ENCODE assay signal across 21 cellular contexts in genomic region chr6:24374612-24375011, GRCh38. TPM values are rescaled to one million over a fixed set of nuclear protein-coding genes. Genes with fewer than 3 reads are reported as not detected.
DNase-seq lines count a peak whose midpoint lies in the region; ATAC-seq, FAIRE-seq and TF ChIP-seq lines count a peak whose summit lies in the region.
"Had no signal": no experiment of that assay in that cellular context is flagged by ENCODE, and none has a peak within 500 bp of the region (broad histone marks: within the 10 kb centered on the region; RNA-seq: fewer than 3 reads in every experiment).

No MANE protein-coding gene starts in this region.

- no peak overlapping the region for H2BK5ac ChIP-seq in H1 (ENCODE audit: low read depth, low read length)
- no peak overlapping the region for H2BK5ac ChIP-seq in neuronal stem cell (ENCODE audit: low read length)

- H2AFZ ChIP-seq in HepG2 (ENCODE audit: low read length) (no peak overlapping the region), H1 (ENCODE audit: low read length) (peak overlapping the region; percentile 53; the same call in 1 of the 2 replicates), neuronal stem cell (ENCODE audit: low read length) (no peak overlapping the region)

- POLR2A ChIA-PET in HepG2 (lab: Yijun Ruan, JAX): interaction anchor here (0.8 kb wide), 1 partner anchor 14 kb away, joined by 3 read pairs; no protein-coding TSS in a partner anchor
- POLR2A ChIA-PET in H1 (lab: Charles Lee; ENCODE audit: partially characterized antibody): interaction anchor here (1.6 kb wide), 2 partner anchors 30 to 61 kb away, joined by 3 to 4 read pairs; no protein-coding TSS in a partner anchor

- H3K4me1 ChIP-seq in HepG2 (ENCODE audit: insufficient read depth, low read length) (peaks cover 27% of the 10 kb centered on the region), right lobe of liver (no peaks in the 10 kb centered on the region), H1 (replicated peaks in 1 of 4; ENCODE audit: control insufficient read depth in 3 of 4, insufficient read depth in 4 of 4, low read length in 3 of 4) (no peaks in the 10 kb centered on the region), neuronal stem cell (ENCODE audit: control insufficient read depth in 2 of 2, insufficient read depth in 1 of 2, low read depth in 1 of 2, low read length in 2 of 2) (no peaks in the 10 kb centered on the region)
- H3K4me1 ChIP-seq: A549 had no signal

- H3K36me3 ChIP-seq in HepG2 (replicated peaks in 1 of 2; ENCODE audit: control insufficient read depth in 1 of 2, insufficient read depth in 2 of 2, low read length in 2 of 2): no peaks in the 10 kb centered on the region
- H3K36me3 ChIP-seq in right lobe of liver: no peaks in the 10 kb centered on the region
- H3K36me3 ChIP-seq in SK-N-MC (ENCODE audit: insufficient read depth, low read length): no peaks in the 10 kb centered on the region
- no peaks in the 10 kb centered on the region for H3K36me3 ChIP-seq in H1 (ENCODE audit: control insufficient read depth in 2 of 4, insufficient read depth in 4 of 4, low read length in 3 of 4)
- H3K36me3 ChIP-seq in neuronal stem cell (replicated peaks in 1 of 2; ENCODE audit: control insufficient read depth in 2 of 2, insufficient read depth in 2 of 2, low read length in 2 of 2): no peaks in the 10 kb centered on the region

- H3K18ac ChIP-seq in H1 (ENCODE audit: extremely low read depth, low read length): no peak overlapping the region
- peak overlapping the region; percentile 72 for H3K18ac ChIP-seq in neuronal stem cell (ENCODE audit: low read length)

- H2AK5ac ChIP-seq in H1 (ENCODE audit: low read depth, low read length) (no peak overlapping the region), neuronal stem cell (ENCODE audit: low read depth, low read length) (no peak overlapping the region)

- peaks cover 29% of the 10 kb centered on the region for H3K79me2 ChIP-seq in HepG2 (ENCODE audit: insufficient read depth, low read length)
- no peaks in the 10 kb centered on the region for H3K79me2 ChIP-seq in H1 (ENCODE audit: control insufficient read depth in 1 of 2, insufficient read depth in 2 of 2, low read length in 2 of 2)

- H2BK12ac ChIP-seq in H1 (ENCODE audit: low read depth, low read length) (peak overlapping the region; percentile 50; the same call in 1 of the 2 replicates), neuronal stem cell (ENCODE audit: low read length) (no peak overlapping the region)

- H3K23me2 ChIP-seq in H1 (ENCODE audit: low read depth, low read length): peaks cover 3% of the 10 kb centered on the region; the same call in 1 of the 2 replicates

- H3K9me3 ChIP-seq in HepG2 (ENCODE audit: low read length) (no peaks in the 10 kb centered on the region), right lobe of liver (no peaks in the 10 kb centered on the region), SK-N-MC (ENCODE audit: low read depth, low read length) (peaks cover 3% of the 10 kb centered on the region; the same call in 1 of the 2 replicates), H1 (ENCODE audit: insufficient read depth in 2 of 2, low read depth in 1 of 2, low read length in 1 of 2) (no peaks in the 10 kb centered on the region; a peak in 1 of 4 replicates), neuronal stem cell (replicated peaks in 1 of 2; ENCODE audit: control insufficient read depth in 2 of 2, insufficient read depth in 1 of 2, low read depth in 1 of 2, low read length in 2 of 2) (no peaks in the 10 kb centered on the region)
- H3K9me3 ChIP-seq: A549 had no signal

- no peak for TF ChIP-seq EP300 in HepG2 (IDR thresholded peaks at IDR 0.05; ENCODE audit: low read depth in 2 of 2, low read length in 2 of 2)
- no peak for TF ChIP-seq EP300 in HepG2 (CRISPR knock-in tag; IDR thresholded peaks at IDR 0.05; ENCODE audit: borderline replicate concordance)
- TF ChIP-seq EP300 in H1 (IDR thresholded peaks at IDR 0.05; ENCODE audit: borderline replicate concordance in 1 of 2, low read depth in 2 of 2, low read length in 2 of 2): no peak

- in situ Hi-C loops in HepG2 (cut with HindIII; ENCODE audit: extremely low pct_ligation_motif_present, low pct_unique_long_range_greater_than_20kb): no loop called here

- TF ChIP-seq CTCF in HepG2 (CRISPR knock-in tag; IDR thresholded peaks at IDR 0.05) (no peak), right lobe of liver (IDR thresholded peaks at IDR 0.05) (no peak), H1 (IDR thresholded peaks at IDR 0.05; ENCODE audit: control extremely low read depth in 1 of 3, insufficient read depth in 1 of 3, low read depth in 1 of 3, low read length in 3 of 3) (no peak)

- H4K8ac ChIP-seq in H1 (ENCODE audit: extremely low read depth, insufficient read depth, low read length) (no peak overlapping the region), neuronal stem cell (ENCODE audit: low read depth, low read length) (no peak overlapping the region)

- H2BK20ac ChIP-seq in H1 (ENCODE audit: low read length): 0 out of 2 replicates have a peak overlapping the region, but pooled peaks have one; percentile 18

- no peaks in the 10 kb centered on the region for H3K79me1 ChIP-seq in H1 (ENCODE audit: low read depth, low read length)
- no peaks in the 10 kb centered on the region for H3K79me1 ChIP-seq in neuronal stem cell (ENCODE audit: low read depth, low read length)

- H3K4ac ChIP-seq in H1 (replicated peaks; ENCODE audit: insufficient read length, low read depth, low read length) (no peak overlapping the region), neuronal stem cell (ENCODE audit: low read length) (no peak overlapping the region)

- no peak; the same call in 2 of the 3 replicates for ATAC-seq in HepG2
- no peak for ATAC-seq in right lobe of liver
- ATAC-seq in GM18498 (IDR thresholded peaks at IDR 0.05; ENCODE audit: unreplicated experiment): no peak
- ATAC-seq in HG03439 (IDR thresholded peaks at IDR 0.05; ENCODE audit: unreplicated experiment): no peak
- ATAC-seq: A549, GM12878, HCT116 had no signal

- H3K23ac ChIP-seq in H1 (ENCODE audit: insufficient read length) (no peak overlapping the region), neuronal stem cell (ENCODE audit: low read depth, low read length, poor library complexity) (no peak overlapping the region)

- H2BK15ac ChIP-seq in H1 (ENCODE audit: low read length): no peak overlapping the region
- peak overlapping the region; percentile 14 for H2BK15ac ChIP-seq in neuronal stem cell (ENCODE audit: low read length)

- H3K4me2 ChIP-seq in HepG2 (ENCODE audit: low read depth, low read length): no peak overlapping the region
- no peak overlapping the region for H3K4me2 ChIP-seq in H1 (ENCODE audit: insufficient read depth in 1 of 2, low read depth in 2 of 2, low read length in 2 of 2)
- H3K4me2 ChIP-seq in neuronal stem cell (ENCODE audit: insufficient read depth, low read length, poor library complexity, severe bottlenecking): no peak overlapping the region
- H3K4me2 ChIP-seq: A549 had no signal

- H3K4me3 ChIP-seq in HepG2 (replicated peaks in 1 of 3; ENCODE audit: insufficient read depth in 1 of 3, low read depth in 2 of 3, low read length in 3 of 3): no peak overlapping the region
- H3K4me3 ChIP-seq in right lobe of liver: no peak overlapping the region
- H3K4me3 ChIP-seq in SK-N-MC: no peak overlapping the region
- no peak overlapping the region for H3K4me3 ChIP-seq in H1 (ENCODE audit: extremely low read depth in 1 of 4, insufficient read depth in 2 of 4, low read depth in 3 of 4, low read length in 4 of 4)
- H3K4me3 ChIP-seq in neuronal stem cell (ENCODE audit: low read length in 2 of 2): no peak overlapping the region
- H3K4me3 ChIP-seq: A549, GM12878 had no signal

- CTCF ChIA-PET in HepG2 (lab: Yijun Ruan, JAX; ENCODE audit: low intra/inter-chr PET ratio, low total read pairs) (interaction anchor here (1.3 kb wide), 1 partner anchor 92 kb away, joined by 3 read pairs; no protein-coding TSS in a partner anchor), H1 (lab: Charles Lee; ENCODE audit: partially characterized antibody) (interaction anchor here (1.3 to 2.6 kb wide), 4 partner anchors 14 to 100 kb away, joined by 4 to 13 read pairs (median 7); no protein-coding TSS in a partner anchor)

- no peak for TF ChIP-seq POLR2A in HepG2 (IDR thresholded peaks at IDR 0.05; ENCODE audit: insufficient read depth in 1 of 2, low read depth in 2 of 2, low read length in 2 of 2)
- TF ChIP-seq POLR2A in right lobe of liver (IDR thresholded peaks at IDR 0.05): no peak
- no peak for TF ChIP-seq POLR2A in H1 (IDR thresholded peaks at IDR 0.05; ENCODE audit: control extremely low read depth in 1 of 2, low read depth in 2 of 2, low read length in 2 of 2)

- H3K27me3 ChIP-seq in HepG2 (ENCODE audit: control insufficient read depth in 1 of 2, insufficient read depth in 2 of 2, low read length in 2 of 2): no peaks in the 10 kb centered on the region
- H3K27me3 ChIP-seq in right lobe of liver: no peaks in the 10 kb centered on the region
- no peaks in the 10 kb centered on the region for H3K27me3 ChIP-seq in H1 (replicated peaks in 1 of 4; ENCODE audit: control insufficient read depth in 3 of 4, extremely low read depth in 1 of 4, insufficient read depth in 3 of 4, low read length in 3 of 4)
- H3K27me3 ChIP-seq in neuronal stem cell (ENCODE audit: control insufficient read depth in 3 of 3, insufficient read depth in 3 of 3, low read depth in 1 of 3, low read length in 3 of 3): no peaks in the 10 kb centered on the region

- DNase-seq in HepG2 (ENCODE audit: low spot score) (no peak), right lobe of liver (no peak), SK-N-MC (ENCODE audit: low read depth, low spot score) (no peak), H1 (ENCODE audit: low read depth in 1 of 2, low spot score in 2 of 2) (no peak), neuronal stem cell (ENCODE audit: low spot score) (no peak), DMS79 treated with DMSO at 0.1 percent for 48 hours (lab: John Stamatoyannopoulos, UW) (no peak)
- DNase-seq: 8988T; C1 segment of cervical spinal cord; CD4-positive, alpha-beta memory T cell; COR-L47; DMS153; EL; GDM1; H9 had no signal

- H4K20me1 ChIP-seq in HepG2 (ENCODE audit: insufficient read depth, low read length) (no peaks in the 10 kb centered on the region), H1 (replicated peaks in 1 of 2; ENCODE audit: control insufficient read depth in 1 of 2, insufficient read depth in 2 of 2, low read length in 2 of 2) (no peaks in the 10 kb centered on the region)

- H2BK120ac ChIP-seq in H1 (replicated peaks; ENCODE audit: low read depth, low read length) (no peak overlapping the region), neuronal stem cell (ENCODE audit: low read depth, low read length) (no peak overlapping the region)

- H4K5ac ChIP-seq in H1 (ENCODE audit: insufficient read length, low read depth, low read length): no peak overlapping the region

- TF ChIP-seq RAD21 in HepG2 (CRISPR knock-in tag; IDR thresholded peaks at IDR 0.05) (no peak), H1 (IDR thresholded peaks at IDR 0.05 in 1 of 2, conservative IDR thresholded peaks at IDR 0.05 in 1 of 2; ENCODE audit: low read depth in 2 of 2, low read length in 2 of 2) (no peak)

- no peak for FAIRE-seq in HepG2 (lab: Jason Lieb, UNC)
- no peak for FAIRE-seq in H1 (lab: Jason Lieb, UNC)
- FAIRE-seq: A549, GM12878, GM18507 had no signal

- H3K9ac ChIP-seq in HepG2 (ENCODE audit: insufficient read depth, low read depth, low read length) (no peak overlapping the region), SK-N-MC (ENCODE audit: insufficient read length) (no peak overlapping the region), H1 (replicated peaks in 1 of 4; ENCODE audit: extremely low read depth in 1 of 4, low read depth in 3 of 4, low read length in 3 of 4) (no peak overlapping the region), neuronal stem cell (ENCODE audit: low read depth, low read length, poor library complexity) (no peak overlapping the region)

- H4K91ac ChIP-seq in H1 (replicated peaks; ENCODE audit: insufficient read length, low read length) (no peak overlapping the region), neuronal stem cell (ENCODE audit: low read depth, low read length, poor library complexity) (no peak overlapping the region)

- H3K14ac ChIP-seq in H1 (ENCODE audit: insufficient read length): no peak overlapping the region
- no peak overlapping the region for H3K14ac ChIP-seq in neuronal stem cell (ENCODE audit: low read length)

- 97% methylated on average over 6 of the region's 6 CpGs for WGBS in HepG2 (ENCODE audit: low lambda C conversion rate)
- WGBS in right lobe of liver (ENCODE audit: insufficient coverage, low coverage, low lambda C conversion rate, missing lambda C conversion rate): no CpG with 5 or more reads among the region's 6 CpGs
- WGBS in H1 (ENCODE audit: extremely low coverage in 1 of 2, insufficient coverage in 1 of 2, insufficient read length in 1 of 2, insufficient replicate concordance in 2 of 2, low coverage in 1 of 2, low lambda C conversion rate in 2 of 2, missing lambda C conversion rate in 1 of 2), 2 experiments: 96% methylated on average over 6 of the region's 6 CpGs; no CpG with 5 or more reads in 1 of the 2 experiments
- WGBS in neuronal stem cell (ENCODE audit: extremely low coverage in 2 of 2, insufficient read length in 2 of 2, insufficient replicate concordance in 1 of 2), 2 donors: no CpG with 5 or more reads among the region's 6 CpGs

- intact Hi-C loops in HepG2 (cut with micrococcal nuclease; ENCODE audit: unreplicated experiment) (no loop called here), right lobe of liver (cut with DNase I) (no loop called here)

- no peak overlapping the region for H3K56ac ChIP-seq in H1 (replicated peaks; ENCODE audit: insufficient read length, low read depth, low read length)

- no peak overlapping the region for H3K27ac ChIP-seq in HepG2 (ENCODE audit: extremely low read length, insufficient read depth, low read length)
- H3K27ac ChIP-seq in right lobe of liver: no peak overlapping the region
- H3K27ac ChIP-seq in SK-N-MC: peak overlapping the region; percentile 96; the same call in 1 of the 2 replicates
- H3K27ac ChIP-seq in H1 (ENCODE audit: low read depth, low read length): no peak overlapping the region
- H3K27ac ChIP-seq in neuronal stem cell (replicated peaks; ENCODE audit: low read length): no peak overlapping the region
- H3K27ac ChIP-seq: A549 had no signal

- BruUV-seq in HepG2 (replicated peaks; lab: Mats Ljungman, UMichigan): no TSS peak

RNA-seq across cellular contexts. Expression of gene DCDC2, which starts 16.8 kb away (rescaled TPM):
- total RNA-seq in HepG2 (2016; rRNA removed; fragmentation: Illumina TruSeq; extraction: Trizol): 36.2 and 40.4 TPM in 2 replicates
- total RNA-seq in HepG2 (2016; cell fraction: cytosol; rRNA removed; fragmentation: Illumina TruSeq; extraction: Trizol; ENCODE audit: low read depth): 23.4 and 24.8 TPM in 2 replicates
- 34.4 and 42.0 TPM in 2 replicates for total RNA-seq in HepG2 (2016; cell fraction: insoluble cytoplasmic fraction; rRNA removed; fragmentation: Illumina TruSeq; extraction: Trizol)
- total RNA-seq in HepG2 (2016; cell fraction: membrane; rRNA removed; fragmentation: Illumina TruSeq; extraction: Trizol): 13.9 and 16.3 TPM in 2 replicates
- total RNA-seq in HepG2 (2016; cell fraction: nucleus; rRNA removed; fragmentation: Illumina TruSeq; extraction: Trizol): 34.1 and 37.7 TPM in 2 replicates
- 6.5 and 9.0 TPM in 2 replicates for polyA plus RNA-seq in HepG2 (2011; rRNA removed)
- 4.7 and 6.5 TPM in 2 replicates for polyA plus RNA-seq in HepG2 (2011; cell fraction: cytosol; rRNA removed)
- 8.1 and 9.5 TPM in 2 replicates for polyA plus RNA-seq in HepG2 (2011; cell fraction: nucleus; rRNA removed)
- polyA plus RNA-seq in HepG2 (2012): 17.9 and 50.5 TPM in 2 replicates
- 4.5 and 5.8 TPM in 2 replicates for polyA plus RNA-seq in HepG2 (2016; cell fraction: cytosol; fragmentation: Illumina TruSeq; extraction: Trizol; ENCODE audit: low read depth)
- polyA plus RNA-seq in HepG2 (2016; cell fraction: insoluble cytoplasmic fraction; fragmentation: Illumina TruSeq; extraction: Trizol; ENCODE audit: low read depth): 33.2 and 33.9 TPM in 2 replicates
- 6.3 and 6.7 TPM in 2 replicates for polyA plus RNA-seq in HepG2 (2016; cell fraction: membrane; fragmentation: Illumina TruSeq; extraction: Trizol; ENCODE audit: low read depth)
- 25.2 and 32.0 TPM in 2 replicates for polyA plus RNA-seq in HepG2 (2016; cell fraction: nucleus; fragmentation: Illumina TruSeq; extraction: Trizol; ENCODE audit: insufficient read depth, low read depth)
- 0.05 and 14.8 TPM in 2 replicates for polyA minus RNA-seq in HepG2 (2011; rRNA and poly(A)+ RNA removed; ENCODE audit: low replicate concordance)
- polyA minus RNA-seq in HepG2 (2011; cell fraction: cytosol; rRNA and poly(A)+ RNA removed): 9.5 and 14.1 TPM in 2 replicates
- 26.1 and 43.1 TPM in 2 replicates for polyA minus RNA-seq in HepG2 (2011; cell fraction: nucleus; rRNA and poly(A)+ RNA removed)
- total RNA-seq in right lobe of liver: 1 to 10 TPM in 3 of 6 experiments, under 1 TPM in 3; 0.68 to 3.8 (median 0.92) TPM
- 0.15 and 0.23 TPM in 2 replicates for total RNA-seq in H1 (2021; fragmentation: NEBNext Ultra II Directional; extraction: Animal tissue kit (Norgen Biotek cat#: 25700))
- 0.03 TPM in 2 replicates for polyA plus RNA-seq in H1 (2011; rRNA removed)
- 0.03 TPM for polyA plus RNA-seq in H1 (2011; cell fraction: cytosol; rRNA removed)
- 0.10 TPM for polyA plus RNA-seq in H1 (2011; cell fraction: nucleus; rRNA removed)
- polyA plus RNA-seq in H1 (2012, experiment 1 of 2): 0.07 to 0.38 TPM (median 0.14 TPM) in 4 replicates
- polyA plus RNA-seq in H1 (2012, experiment 2 of 2): not detected
- 0.08 TPM for polyA plus RNA-seq in H1 (2013, experiment 1 of 2)
- polyA plus RNA-seq in H1 (2013, experiment 2 of 2): 0.17 TPM
- 0.16 and 0.80 TPM in 2 replicates for polyA minus RNA-seq in H1 (2011; rRNA and poly(A)+ RNA removed)
- not detected for polyA minus RNA-seq in H1 (2011; cell fraction: cytosol; rRNA and poly(A)+ RNA removed)
- 0.20 TPM for polyA minus RNA-seq in H1 (2011; cell fraction: nucleus; rRNA and poly(A)+ RNA removed)
- 0.10 TPM for polyA plus RNA-seq in neuronal stem cell (2013, experiment 1 of 2)
- polyA plus RNA-seq in neuronal stem cell (2013, experiment 2 of 2): 0.15 TPM
- polyA plus RNA-seq: BJ; CD4-positive, alpha-beta memory T cell had no signal

RNA-seq across cellular contexts. Expression of gene MRS2, which starts 28.1 kb away (rescaled TPM):
- total RNA-seq in HepG2 (2016; rRNA removed; fragmentation: Illumina TruSeq; extraction: Trizol): 83.8 and 90.2 TPM in 2 replicates
- total RNA-seq in HepG2 (2016; cell fraction: cytosol; rRNA removed; fragmentation: Illumina TruSeq; extraction: Trizol; ENCODE audit: low read depth): 24.9 and 25.3 TPM in 2 replicates
- total RNA-seq in HepG2 (2016; cell fraction: insoluble cytoplasmic fraction; rRNA removed; fragmentation: Illumina TruSeq; extraction: Trizol): 83.6 and 84.1 TPM in 2 replicates
- 55.9 and 57.0 TPM in 2 replicates for total RNA-seq in HepG2 (2016; cell fraction: membrane; rRNA removed; fragmentation: Illumina TruSeq; extraction: Trizol)
- total RNA-seq in HepG2 (2016; cell fraction: nucleus; rRNA removed; fragmentation: Illumina TruSeq; extraction: Trizol): 67.1 and 77.0 TPM in 2 replicates
- 22.0 and 31.1 TPM in 2 replicates for polyA plus RNA-seq in HepG2 (2011; rRNA removed)
- 20.5 and 21.1 TPM in 2 replicates for polyA plus RNA-seq in HepG2 (2011; cell fraction: cytosol; rRNA removed)
- 31.6 and 35.0 TPM in 2 replicates for polyA plus RNA-seq in HepG2 (2011; cell fraction: nucleus; rRNA removed)
- 25.2 and 37.6 TPM in 2 replicates for polyA plus RNA-seq in HepG2 (2012)
- polyA plus RNA-seq in HepG2 (2016; cell fraction: cytosol; fragmentation: Illumina TruSeq; extraction: Trizol; ENCODE audit: low read depth): 12.3 and 19.0 TPM in 2 replicates
- polyA plus RNA-seq in HepG2 (2016; cell fraction: insoluble cytoplasmic fraction; fragmentation: Illumina TruSeq; extraction: Trizol; ENCODE audit: low read depth): 74.2 and 76.1 TPM in 2 replicates
- 32.7 and 42.2 TPM in 2 replicates for polyA plus RNA-seq in HepG2 (2016; cell fraction: membrane; fragmentation: Illumina TruSeq; extraction: Trizol; ENCODE audit: low read depth)
- 92.0 and 106 TPM in 2 replicates for polyA plus RNA-seq in HepG2 (2016; cell fraction: nucleus; fragmentation: Illumina TruSeq; extraction: Trizol; ENCODE audit: insufficient read depth, low read depth)
- 16.3 and 37.2 TPM in 2 replicates for polyA minus RNA-seq in HepG2 (2011; rRNA and poly(A)+ RNA removed; ENCODE audit: low replicate concordance)
- 29.2 and 31.6 TPM in 2 replicates for polyA minus RNA-seq in HepG2 (2011; cell fraction: cytosol; rRNA and poly(A)+ RNA removed)
- polyA minus RNA-seq in HepG2 (2011; cell fraction: nucleus; rRNA and poly(A)+ RNA removed): 41.7 and 50.5 TPM in 2 replicates
- total RNA-seq in right lobe of liver: 10 to 100 TPM; 11.1 to 16.4 (median 13.1) TPM
- 67.5 and 68.4 TPM in 2 replicates for total RNA-seq in H1 (2021; fragmentation: NEBNext Ultra II Directional; extraction: Animal tissue kit (Norgen Biotek cat#: 25700))
- 51.2 and 51.8 TPM in 2 replicates for polyA plus RNA-seq in H1 (2011; rRNA removed)
- polyA plus RNA-seq in H1 (2011; cell fraction: cytosol; rRNA removed): 60.1 TPM
- 25.1 TPM for polyA plus RNA-seq in H1 (2011; cell fraction: nucleus; rRNA removed)
- polyA plus RNA-seq in H1 (2012, experiment 1 of 2): 46.9 to 57.7 TPM (median 51.9 TPM) in 4 replicates
- polyA plus RNA-seq in H1 (2012, experiment 2 of 2): 9.8 TPM
- 65.5 TPM for polyA plus RNA-seq in H1 (2013, experiment 1 of 2)
- 65.4 TPM for polyA plus RNA-seq in H1 (2013, experiment 2 of 2)
- 34.2 and 47.0 TPM in 2 replicates for polyA minus RNA-seq in H1 (2011; rRNA and poly(A)+ RNA removed)
- 58.2 TPM for polyA minus RNA-seq in H1 (2011; cell fraction: cytosol; rRNA and poly(A)+ RNA removed)
- 51.7 TPM for polyA minus RNA-seq in H1 (2011; cell fraction: nucleus; rRNA and poly(A)+ RNA removed)
- 20.7 TPM for polyA plus RNA-seq in neuronal stem cell (2013, experiment 1 of 2)
- polyA plus RNA-seq in neuronal stem cell (2013, experiment 2 of 2): 19.9 TPM
